ENCODE assay signal across 8 cellular contexts in genomic region chr7:16801111-16801542, GRCh38. TPM values are rescaled to one million over a fixed set of nuclear protein-coding genes. Genes with fewer than 3 reads are reported as not detected.
DNase-seq lines count a peak whose midpoint lies in the region; ATAC-seq and TF ChIP-seq lines count a peak whose summit lies in the region.

No MANE protein-coding gene starts in this region.

- H3K27ac ChIP-seq in RWPE2 (ENCODE audit: poor library complexity, severe bottlenecking) (peak overlapping the region; percentile 17), esophagus squamous epithelium (no peak overlapping the region), parathyroid adenoma (no peak overlapping the region)

- in situ Hi-C loops in Caki2 (cut with HindIII; ENCODE audit: low pct_unique_long_range_greater_than_20kb, low sequenced_read_pairs), result no loop called here

- H3F3A ChIP-seq in Loucy (ENCODE audit: low read depth), result no peaks in the 10 kb centered on the region

- H2AFZ ChIP-seq in Loucy (ENCODE audit: low read length) (no peak overlapping the region), parathyroid adenoma (no peak overlapping the region)

- no peaks in the 10 kb centered on the region for H3K4me1 ChIP-seq in Loucy (ENCODE audit: insufficient read depth, low read length, poor library complexity, severe bottlenecking)
- H3K4me1 ChIP-seq in RWPE2 (ENCODE audit: insufficient read depth, poor library complexity, severe bottlenecking), result peaks cover 25% of the 10 kb centered on the region
- peaks cover 0 to 26% (median 0%) of the 10 kb centered on the region in 3 donors for H3K4me1 ChIP-seq in esophagus squamous epithelium
- no peaks in the 10 kb centered on the region for H3K4me1 ChIP-seq in parathyroid adenoma

- TF ChIP-seq CTCF in Loucy (conservative IDR thresholded peaks at IDR 0.05; ENCODE audit: low read length) (peak; percentile 68), RWPE2 (IDR thresholded peaks at IDR 0.05; ENCODE audit: poor library complexity, severe bottlenecking) (peak; percentile 91), esophagus squamous epithelium (IDR thresholded peaks at IDR 0.05) (peak in 4 of 6 experiments; percentile 39 to 62 (median 42)), parathyroid adenoma (IDR thresholded peaks at IDR 0.05) (peak; percentile 37)

- H3K9me2 ChIP-seq in Loucy (replicated peaks; ENCODE audit: low read depth, low read length), result no peaks in the 10 kb centered on the region

- H3K4me3 ChIP-seq in Loucy (ENCODE audit: low read length, poor library complexity, severe bottlenecking) (no peak overlapping the region), RWPE2 (ENCODE audit: severe bottlenecking) (no peak overlapping the region), esophagus squamous epithelium (no peak overlapping the region), parathyroid adenoma (ENCODE audit: low read depth, low read length) (no peak overlapping the region)

- H3K4me2 ChIP-seq in Loucy (ENCODE audit: low read depth, low read length, poor library complexity, severe bottlenecking) (no peak overlapping the region), parathyroid adenoma (ENCODE audit: low read length) (no peak overlapping the region)

- H3K9me3 ChIP-seq in Loucy (ENCODE audit: insufficient read depth, low read depth, low read length) (no peaks in the 10 kb centered on the region), RWPE2 (ENCODE audit: severe bottlenecking) (no peaks in the 10 kb centered on the region), esophagus squamous epithelium (no peaks in the 10 kb centered on the region), parathyroid adenoma (ENCODE audit: control insufficient read depth, low read length) (no peaks in the 10 kb centered on the region)

- H3K36me3 ChIP-seq in Loucy (ENCODE audit: insufficient read depth, low read length), result no peaks in the 10 kb centered on the region
- H3K36me3 ChIP-seq in RWPE2 (ENCODE audit: low read depth), result peaks cover 58% of the 10 kb centered on the region
- H3K36me3 ChIP-seq in esophagus squamous epithelium, result no peaks in the 10 kb centered on the region
- no peaks in the 10 kb centered on the region for H3K36me3 ChIP-seq in parathyroid adenoma (ENCODE audit: control insufficient read depth, insufficient read depth, low read length)

- intact Hi-C loops in esophagus squamous epithelium (cut with DNase I), result no loop called here

- no peak overlapping the region for H3K9ac ChIP-seq in Loucy (ENCODE audit: low read depth, low read length, poor library complexity, severe bottlenecking)
- no peak overlapping the region for H3K9ac ChIP-seq in parathyroid adenoma

- DNase-seq in Caki2 (ENCODE audit: low read depth) (peak; percentile 79), RWPE2 (ENCODE audit: low spot score) (no peak), esophagus squamous epithelium (lab: John Stamatoyannopoulos, UW) (no peak)
- no peak for DNase-seq in stimulated activated CD4-positive, alpha-beta T cell treated with anti-CD3 and anti-CD28 coated beads, Interleukin-4, amount 100 ng/mL, for 4 hours

- ATAC-seq in GM19455 (IDR thresholded peaks at IDR 0.05; ENCODE audit: unreplicated experiment) (peak; percentile 61), RWPE2 (ENCODE audit: low read depth) (peak; percentile 50), HG03095 (IDR thresholded peaks at IDR 0.05; ENCODE audit: unreplicated experiment) (no peak)

- TF ChIP-seq POLR2A in esophagus squamous epithelium (IDR thresholded peaks at IDR 0.05), result no peak

- no peaks in the 10 kb centered on the region for H4K20me1 ChIP-seq in Loucy (ENCODE audit: insufficient read depth, low read length, poor library complexity, severe bottlenecking)

- H3K27me3 ChIP-seq in Loucy (ENCODE audit: insufficient read depth, low read length, poor library complexity, severe bottlenecking), result no peaks in the 10 kb centered on the region
- no peaks in the 10 kb centered on the region for H3K27me3 ChIP-seq in RWPE2 (ENCODE audit: insufficient read depth, poor library complexity, severe bottlenecking)
- no peaks in the 10 kb centered on the region for H3K27me3 ChIP-seq in esophagus squamous epithelium
- no peaks in the 10 kb centered on the region for H3K27me3 ChIP-seq in parathyroid adenoma (ENCODE audit: control insufficient read depth, insufficient read depth, low read length)

- H3K79me2 ChIP-seq in Loucy (ENCODE audit: insufficient read depth, low read length) (no peaks in the 10 kb centered on the region), parathyroid adenoma (no peaks in the 10 kb centered on the region)

RNA-seq across cellular contexts. Expression of gene AGR2, which starts 3.7 kb away (rescaled TPM):
- 3.5 and 10.0 TPM in 2 replicates for total RNA-seq in Caki2 (2014; rRNA removed; shearing (Covaris generic); ENCODE audit: low replicate concordance)
- 10 to 100 TPM in 1 of 4 donors, 1 to 10 TPM in 3; 1.6 to 12.4 (median 3.9) TPM for total RNA-seq in esophagus squamous epithelium

RNA-seq across cellular contexts. Expression of gene TSPAN13, which starts 47.6 kb away (rescaled TPM):
- 47.5 and 57.1 TPM in 2 replicates for total RNA-seq in Caki2 (2014; rRNA removed; shearing (Covaris generic); ENCODE audit: low replicate concordance)
- 10 to 100 TPM in 3 of 4 donors, 1 to 10 TPM in 1; 9.5 to 16.7 (median 12.1) TPM for total RNA-seq in esophagus squamous epithelium

Comparison
In these comparisons a context has a peak if more than half of its experiments do, and no peak if none do; other contexts are left out.
1. CTCF ChIP-seq: peak in every context shown above with its lines; median percentile 91 in RWPE2; 68 in Loucy; 42 in esophagus squamous epithelium; 37 in parathyroid adenoma.